Comparison of ENCODE assay signal across 13 cellular contexts in the genomic region with DNA sequence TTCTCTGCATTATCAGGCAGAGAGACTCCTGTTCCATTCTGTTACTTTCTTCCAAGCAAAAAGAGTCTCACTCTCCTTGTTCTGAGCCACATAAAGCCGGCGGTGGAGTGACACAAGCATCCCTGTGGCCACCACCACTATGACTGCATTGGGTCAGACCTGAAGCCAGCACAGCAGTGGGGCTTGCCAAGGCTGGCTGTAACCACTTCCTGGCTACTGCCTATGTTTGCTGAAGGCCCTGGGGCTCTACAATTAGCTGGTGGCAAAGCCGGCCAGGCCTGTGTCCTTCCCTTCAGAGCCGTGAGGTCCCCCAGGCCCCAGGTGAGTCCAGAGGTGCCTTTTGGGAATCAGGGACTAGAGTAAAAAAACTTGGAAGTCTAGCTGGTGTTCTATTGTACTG. TPM values are rescaled to one million over a fixed set of nuclear protein-coding genes. Genes with fewer than 3 reads are reported as not detected.
DNase-seq lines count a peak whose midpoint lies in the region; ATAC-seq and TF ChIP-seq lines count a peak whose summit lies in the region.
"Had no signal": no experiment of that assay in that cellular context is flagged by ENCODE, and none has a peak within 500 bp of the region (broad histone marks: within the 10 kb centered on the region; RNA-seq: fewer than 3 reads in every experiment).

No MANE protein-coding gene starts in this region.

- H3K36me3 Mint-ChIP-seq in T-helper 1 cell treated with Interleukin-12 subunit alpha and Interleukin-12 subunit beta and Interleukin-4 antibody, amounts not matched to agents 30 μg/mL and 1 μg/mL, for 36 hours (ENCODE audit: low read depth), result peaks cover 19% of the 10 kb centered on the region
- no peaks in the 10 kb centered on the region for H3K36me3 Mint-ChIP-seq in natural killer cell treated with Interleukin-12 subunit alpha and Interleukin-12 subunit beta and Interleukin-15 and Interleukin-18, amount 100 ng/mL, for 72 hours

- H3K4me3 ChIP-seq in LNCaP clone FGC (ENCODE audit: low read depth, low read length), result no peak overlapping the region
- no peak overlapping the region for H3K4me3 ChIP-seq in astrocyte of the cerebellum (ENCODE audit: low read depth, low read length)
- H3K4me3 ChIP-seq in vagina, result no peak overlapping the region
- H3K4me3 ChIP-seq in adrenal gland, result no peak overlapping the region
- H3K4me3 ChIP-seq: ascending aorta, thyroid gland had no signal

- peaks cover 29% of the 10 kb centered on the region for H3K4me1 Mint-ChIP-seq in T-helper 1 cell treated with Interleukin-12 subunit alpha and Interleukin-12 subunit beta and Interleukin-4 antibody, amounts not matched to agents 30 μg/mL and 1 μg/mL, for 36 hours (ENCODE audit: low read depth)
- peaks cover 37 to 46% of the 10 kb centered on the region in 2 donors for H3K4me1 Mint-ChIP-seq in natural killer cell treated with Interleukin-12 subunit alpha and Interleukin-12 subunit beta and Interleukin-15 and Interleukin-18, amount 100 ng/mL, for 72 hours (ENCODE audit: low read depth in 2 of 2)

- H3K27me3 Mint-ChIP-seq in T-helper 1 cell treated with Interleukin-12 subunit alpha and Interleukin-12 subunit beta and Interleukin-4 antibody, amounts not matched to agents 30 μg/mL and 1 μg/mL, for 36 hours (ENCODE audit: low read depth), result no peaks in the 10 kb centered on the region
- H3K27me3 Mint-ChIP-seq in natural killer cell treated with Interleukin-12 subunit alpha and Interleukin-12 subunit beta and Interleukin-15 and Interleukin-18, amount 100 ng/mL, for 72 hours, result no peaks in the 10 kb centered on the region

- TF ChIP-seq POLR2A in vagina (IDR thresholded peaks at IDR 0.05), result no peak
- TF ChIP-seq POLR2A in adrenal gland (IDR thresholded peaks at IDR 0.05), result no peak

- H3K9me3 ChIP-seq in vagina, result no peaks in the 10 kb centered on the region
- no peaks in the 10 kb centered on the region for H3K9me3 ChIP-seq in adrenal gland (replicated peaks in 1 of 3)
- H3K9me3 ChIP-seq: ascending aorta, thyroid gland had no signal

- WGBS in adrenal gland, 4 donors, result 74 to 96% (median 83%) methylated on average over 4 of the region's 4 CpGs

- H3K27me3 ChIP-seq in vagina, result no peaks in the 10 kb centered on the region
- no peaks in the 10 kb centered on the region for H3K27me3 ChIP-seq in adrenal gland
- H3K27me3 ChIP-seq: ascending aorta, thyroid gland had no signal

- no peaks in the 10 kb centered on the region for H3K9me3 Mint-ChIP-seq in T-helper 1 cell treated with Interleukin-12 subunit alpha and Interleukin-12 subunit beta and Interleukin-4 antibody, amounts not matched to agents 30 μg/mL and 1 μg/mL, for 36 hours
- H3K9me3 Mint-ChIP-seq in natural killer cell treated with Interleukin-12 subunit alpha and Interleukin-12 subunit beta and Interleukin-15 and Interleukin-18, amount 100 ng/mL, for 72 hours, result no peaks in the 10 kb centered on the region

- no peak overlapping the region for H3K4me3 Mint-ChIP-seq in T-helper 1 cell treated with Interleukin-12 subunit alpha and Interleukin-12 subunit beta and Interleukin-4 antibody, amounts not matched to agents 30 μg/mL and 1 μg/mL, for 36 hours
- H3K4me3 Mint-ChIP-seq in natural killer cell treated with Interleukin-12 subunit alpha and Interleukin-12 subunit beta and Interleukin-15 and Interleukin-18, amount 100 ng/mL, for 72 hours, result peak overlapping the region; percentile 37

- peak; percentile 93 to 94 for ATAC-seq in natural killer cell treated with Interleukin-12 subunit alpha and Interleukin-12 subunit beta and Interleukin-15 and Interleukin-18, amount 100 ng/mL, for 72 hours
- ATAC-seq: esophagus mucosa had no signal

- H3K27ac ChIP-seq in vagina (no peak overlapping the region), adrenal gland (no peak overlapping the region)
- H3K27ac ChIP-seq: ascending aorta, thyroid gland had no signal

- in situ Hi-C loops in astrocyte of the cerebellum (cut with HindIII; ENCODE audit: low sequenced_read_pairs), result no loop called here

- DNase-seq in T-helper 1 cell, result no peak
- DNase-seq in LNCaP clone FGC (ENCODE audit: low read depth), result peak; percentile 15
- DNase-seq in astrocyte of the cerebellum (ENCODE audit: low read depth), result peak; percentile 4
- DNase-seq in natural killer cell treated with Interleukin-12 subunit alpha and Interleukin-12 subunit beta and Interleukin-15 and Interleukin-18, amount 100 ng/mL, for 72 hours (ENCODE audit: low spot score), result peak; percentile 86
- no peak for DNase-seq in germinal center (ENCODE audit: low spot score)
- no peak for DNase-seq in vagina (ENCODE audit: extremely low spot score in 2 of 2)
- no peak for DNase-seq in adrenal gland
- DNase-seq: ACHN, DMS79, thyroid gland had no signal

- TF ChIP-seq CTCF in LNCaP clone FGC (IDR thresholded peaks at IDR 0.05; ENCODE audit: control insufficient read depth, extremely low read depth, insufficient read depth), result no peak
- TF ChIP-seq CTCF in astrocyte of the cerebellum (IDR thresholded peaks at IDR 0.05; ENCODE audit: low read depth, low read length, missing control alignments), result no peak
- TF ChIP-seq CTCF in vagina (IDR thresholded peaks at IDR 0.05), result no peak
- no peak for TF ChIP-seq CTCF in adrenal gland (IDR thresholded peaks at IDR 0.05)

- H3K36me3 ChIP-seq in vagina, result no peaks in the 10 kb centered on the region
- no peaks in the 10 kb centered on the region for H3K36me3 ChIP-seq in adrenal gland (replicated peaks in 1 of 2)
- H3K36me3 ChIP-seq: ascending aorta, thyroid gland had no signal

- intact Hi-C loops in vagina (cut with DNase I), result no loop called here
- intact Hi-C loops in adrenal gland (cut with DNase I), result loop anchor here in 1 of 2 donors (10.0 kb wide), 1 partner anchor 172 kb away; no protein-coding TSS in a partner anchor

- peak overlapping the region; percentile 79 for H3K27ac Mint-ChIP-seq in T-helper 1 cell treated with Interleukin-12 subunit alpha and Interleukin-12 subunit beta and Interleukin-4 antibody, amounts not matched to agents 30 μg/mL and 1 μg/mL, for 36 hours
- peak overlapping the region; percentile 73 to 95 for H3K27ac Mint-ChIP-seq in natural killer cell treated with Interleukin-12 subunit alpha and Interleukin-12 subunit beta and Interleukin-15 and Interleukin-18, amount 100 ng/mL, for 72 hours

- no peaks in the 10 kb centered on the region for H3K4me1 ChIP-seq in vagina
- no peaks in the 10 kb centered on the region for H3K4me1 ChIP-seq in adrenal gland (replicated peaks in 1 of 2)
- H3K4me1 ChIP-seq: ascending aorta had no signal

RNA-seq across cellular contexts. Expression of a gene that starts 31.8 kb away (rescaled TPM):
- total RNA-seq in natural killer cell treated with Interleukin-12 subunit alpha and Interleukin-12 subunit beta and Interleukin-15 and Interleukin-18, amount 100 ng/mL, for 72 hours, result 10 to 100 TPM; 10.0 to 37.4 TPM
- total RNA-seq in vagina (not detected), adrenal gland (1 to 10 TPM in 7 of 8 donors, not detected in 1; 1.8 to 5.9 (median 2.9) TPM)
- 10 to 100 TPM in 1 of 3 donors, 1 to 10 TPM in 2; 1.4 to 14.4 (median 4.1) TPM for polyA plus RNA-seq in adrenal gland

RNA-seq across cellular contexts. Expression of a gene that starts 47.8 kb away (rescaled TPM):
- total RNA-seq in natural killer cell treated with Interleukin-12 subunit alpha and Interleukin-12 subunit beta and Interleukin-15 and Interleukin-18, amount 100 ng/mL, for 72 hours, result 10 to 100 TPM; 28.2 to 35.6 TPM
- total RNA-seq in vagina (18.7 TPM), adrenal gland (10 to 100 TPM; 36.5 to 67.4 (median 45.5) TPM)
- polyA plus RNA-seq in adrenal gland, result 100 to 1,000 TPM in 1 of 3 donors, 10 to 100 TPM in 2; 13.4 to 110 (median 18.4) TPM

Comparison
In these comparisons a context has a peak if more than half of its experiments do, and no peak if none do; other contexts are left out.
1. DNase-seq: peak in LNCaP clone FGC (single experiment), astrocyte of the cerebellum (single experiment) and natural killer cell treated with Interleukin-12 subunit alpha and Interleukin-12 subunit beta and Interleukin-15 and Interleukin-18, amount 100 ng/mL, for 72 hours (single experiment); none in T-helper 1 cell (0 of 5), germinal center (single experiment), vagina (0 of 2) and adrenal gland (0 of 7).